1 cellular context compared by ENCODE assay signal in genomic region chr3:39378092-39378491, GRCh38.
TF ChIP-seq lines count a peak whose summit lies in the region.

No MANE protein-coding gene starts in this region.

TF ChIP-seq in K562, 482 proteins besides CTCF, POLR2A, EP300 and RAD21 (continued from another document):
- TF ChIP-seq CUX1 (CRISPR knock-in tag; IDR thresholded peaks at IDR 0.05) (no peak), RAD51 (IDR thresholded peaks at IDR 0.05; ENCODE audit: borderline replicate concordance, low read depth) (0 out of 2 replicates have a peak, but pooled peaks have one; percentile 12), DDX20 (tag; IDR thresholded peaks at IDR 0.05; ENCODE audit: low read depth) (no peak), ZNF436 (CRISPR knock-in tag; IDR thresholded peaks at IDR 0.05) (no peak), SMC3 (conservative IDR thresholded peaks at IDR 0.05; ENCODE audit: insufficient read depth, low read depth, low read length) (peak; percentile 42; the same call in 1 of the 2 replicates), VEZF1 (CRISPR knock-in tag; IDR thresholded peaks at IDR 0.05) (no peak), MNT (conservative IDR thresholded peaks at IDR 0.05) (0 out of 4 replicates have a peak, but pooled peaks of 1 of the 2 experiments have one; percentile 21), DPF2 (IDR thresholded peaks at IDR 0.05) (no peak), ZNF512 (tag; IDR thresholded peaks at IDR 0.05) (no peak), L3MBTL2 (IDR thresholded peaks at IDR 0.05) (no peak), DEAF1 (CRISPR knock-in tag; IDR thresholded peaks at IDR 0.05) (peak; percentile 61), SAP30 (IDR thresholded peaks at IDR 0.05; ENCODE audit: borderline replicate concordance, insufficient read depth, low read depth, low read length, poor library complexity, severe bottlenecking) (no peak), NCOA6 (IDR thresholded peaks at IDR 0.05) (no peak), ATF3 (IDR thresholded peaks at IDR 0.05) (no peak), ATF3 (CRISPR knock-in tag; conservative IDR thresholded peaks at IDR 0.05) (0 out of 2 replicates have a peak, but pooled peaks have one; percentile 24), RNF2 (IDR thresholded peaks at IDR 0.05) (no peak), PBX2 (CRISPR knock-in tag; IDR thresholded peaks at IDR 0.05; ENCODE audit: low read depth) (no peak), PBX2 (tag; conservative IDR thresholded peaks at IDR 0.05; ENCODE audit: low read depth) (0 out of 2 replicates have a peak, but pooled peaks have one; percentile 18), USF2 (CRISPR knock-in tag; IDR thresholded peaks at IDR 0.05) (peak; percentile 25; the same call in 1 of the 2 replicates), ZNF274 (IDR thresholded peaks at IDR 0.05; ENCODE audit: borderline replicate concordance, low read depth, low read length) (no peak), POLR2AphosphoS2 (IDR thresholded peaks at IDR 0.05; ENCODE audit: low read length) (no peak), NFE2L1 (tag; IDR thresholded peaks at IDR 0.05; ENCODE audit: borderline replicate concordance, low read depth) (no peak), PKNOX1 (IDR thresholded peaks at IDR 0.05) (peak; percentile 21; the same call in 1 of the 2 replicates), SMARCE1 (IDR thresholded peaks at IDR 0.05) (no peak), FOS (IDR thresholded peaks at IDR 0.05; ENCODE audit: extremely low read depth, insufficient read length) (no peak)
- TF ChIP-seq, protein P1, sequence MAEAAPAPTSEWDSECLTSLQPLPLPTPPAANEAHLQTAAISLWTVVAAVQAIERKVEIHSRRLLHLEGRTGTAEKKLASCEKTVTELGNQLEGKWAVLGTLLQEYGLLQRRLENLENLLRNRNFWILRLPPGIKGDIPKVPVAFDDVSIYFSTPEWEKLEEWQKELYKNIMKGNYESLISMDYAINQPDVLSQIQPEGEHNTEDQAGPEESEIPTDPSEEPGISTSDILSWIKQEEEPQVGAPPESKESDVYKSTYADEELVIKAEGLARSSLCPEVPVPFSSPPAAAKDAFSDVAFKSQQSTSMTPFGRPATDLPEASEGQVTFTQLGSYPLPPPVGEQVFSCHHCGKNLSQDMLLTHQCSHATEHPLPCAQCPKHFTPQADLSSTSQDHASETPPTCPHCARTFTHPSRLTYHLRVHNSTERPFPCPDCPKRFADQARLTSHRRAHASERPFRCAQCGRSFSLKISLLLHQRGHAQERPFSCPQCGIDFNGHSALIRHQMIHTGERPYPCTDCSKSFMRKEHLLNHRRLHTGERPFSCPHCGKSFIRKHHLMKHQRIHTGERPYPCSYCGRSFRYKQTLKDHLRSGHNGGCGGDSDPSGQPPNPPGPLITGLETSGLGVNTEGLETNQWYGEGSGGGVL (CRISPR knock-in tag; IDR thresholded peaks at IDR 0.05): no peak
- TF ChIP-seq, protein P2, sequence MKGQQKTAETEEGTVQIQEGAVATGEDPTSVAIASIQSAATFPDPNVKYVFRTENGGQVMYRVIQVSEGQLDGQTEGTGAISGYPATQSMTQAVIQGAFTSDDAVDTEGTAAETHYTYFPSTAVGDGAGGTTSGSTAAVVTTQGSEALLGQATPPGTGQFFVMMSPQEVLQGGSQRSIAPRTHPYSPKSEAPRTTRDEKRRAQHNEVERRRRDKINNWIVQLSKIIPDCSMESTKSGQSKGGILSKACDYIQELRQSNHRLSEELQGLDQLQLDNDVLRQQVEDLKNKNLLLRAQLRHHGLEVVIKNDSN (CRISPR knock-in tag; IDR thresholded peaks at IDR 0.05): peak; percentile 60
- TF ChIP-seq, protein P3, sequence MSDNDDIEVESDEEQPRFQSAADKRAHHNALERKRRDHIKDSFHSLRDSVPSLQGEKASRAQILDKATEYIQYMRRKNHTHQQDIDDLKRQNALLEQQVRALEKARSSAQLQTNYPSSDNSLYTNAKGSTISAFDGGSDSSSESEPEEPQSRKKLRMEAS (CRISPR knock-in tag; IDR thresholded peaks at IDR 0.05): peak; percentile 43; the same call in 1 of the 2 replicates
- TF ChIP-seq, protein P4, sequence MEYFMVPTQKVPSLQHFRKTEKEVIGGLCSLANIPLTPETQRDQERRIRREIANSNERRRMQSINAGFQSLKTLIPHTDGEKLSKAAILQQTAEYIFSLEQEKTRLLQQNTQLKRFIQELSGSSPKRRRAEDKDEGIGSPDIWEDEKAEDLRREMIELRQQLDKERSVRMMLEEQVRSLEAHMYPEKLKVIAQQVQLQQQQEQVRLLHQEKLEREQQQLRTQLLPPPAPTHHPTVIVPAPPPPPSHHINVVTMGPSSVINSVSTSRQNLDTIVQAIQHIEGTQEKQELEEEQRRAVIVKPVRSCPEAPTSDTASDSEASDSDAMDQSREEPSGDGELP (CRISPR knock-in tag; IDR thresholded peaks at IDR 0.05; ENCODE audit: borderline replicate concordance): peak; percentile 35; the same call in 1 of the 2 replicates
